ENCODE assay signal across 1 cellular context in genomic region chr2:47269316-47270232, GRCh38.
TF ChIP-seq lines count a peak whose summit lies in the region.

No MANE protein-coding gene starts in this region.

TF ChIP-seq in A549, 52 proteins besides CTCF, POLR2A, EP300 and RAD21 (continued from another document):
- TF ChIP-seq HES2 (IDR thresholded peaks at IDR 0.05): peak; percentile 57; the same call in 1 of the 2 replicates
- TF ChIP-seq JUNB (IDR thresholded peaks at IDR 0.05): peak; percentile 95
